ENCODE assay signal across 8 cellular contexts in the genomic region with DNA sequence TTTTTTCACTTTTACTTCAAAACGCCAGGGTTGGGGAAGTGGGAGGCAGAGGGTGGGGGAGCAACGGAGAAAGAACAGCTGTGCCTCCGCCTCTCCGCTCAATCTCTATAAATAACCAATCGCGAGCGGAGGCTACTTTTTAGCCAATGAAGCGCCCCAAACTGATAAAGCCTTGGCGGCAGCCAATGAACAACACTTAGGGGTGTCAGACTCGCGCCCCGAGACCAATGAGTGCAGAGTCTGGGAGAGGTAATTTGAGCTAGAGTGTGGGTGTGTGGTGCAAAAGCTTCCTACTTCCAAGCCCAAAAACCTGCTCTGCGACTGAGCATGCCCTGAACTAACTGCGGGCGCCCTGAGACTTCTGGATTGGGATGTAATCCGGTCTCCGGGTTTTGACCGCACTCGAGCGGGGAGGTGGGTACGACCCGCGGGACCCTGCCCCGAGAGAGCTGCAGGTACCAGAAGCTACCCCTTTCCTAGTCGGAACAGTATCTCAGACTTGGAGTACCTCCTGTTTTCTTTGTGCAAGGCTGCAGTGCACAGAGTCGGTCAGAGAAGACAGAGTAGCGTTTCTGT. TPM values are rescaled to one million over a fixed set of nuclear protein-coding genes. Genes with fewer than 3 reads are reported as not detected.
DNase-seq lines count a peak whose midpoint lies in the region; ATAC-seq and TF ChIP-seq lines count a peak whose summit lies in the region.

No MANE protein-coding gene starts in this region.

- peaks cover 52% of the 10 kb centered on the region for H3K4me1 Mint-ChIP-seq in Calu3 (ENCODE audit: low read depth, unreplicated experiment)
- H3K4me1 Mint-ChIP-seq in activated T-cell treated with anti-CD3 and anti-CD28 coated beads, Interleukin-2, amount 50 U/mL, for 24 hours (ENCODE audit: low read depth), result peaks cover 42% of the 10 kb centered on the region

- H3K9ac ChIP-seq in HUES48 (ENCODE audit: low read depth, low read length) (peak overlapping the region; percentile 63), mucosa of rectum (ENCODE audit: low read depth in 1 of 2, low read length in 2 of 2) (peak overlapping the region; percentile 90 to 95)

- DNase-seq in Calu3 (peak; percentile 97), OCI-M1 (lab: John Stamatoyannopoulos, UW) (peak; percentile 96)
- peak; percentile 85 for DNase-seq in activated T-cell treated with anti-CD3 and anti-CD28 coated beads, Interleukin-2, amount 50 U/mL, for 24 hours
- peak; percentile 88 for DNase-seq in stimulated activated CD8-positive, alpha-beta memory T cell treated with anti-CD3 and anti-CD28 coated beads, Interleukin-4, amount 100 ng/mL, for 48 hours

- H3K4me3 Mint-ChIP-seq in Calu3 (ENCODE audit: low read depth, unreplicated experiment), result peak overlapping the region; percentile 99
- peak overlapping the region; percentile 95 for H3K4me3 Mint-ChIP-seq in activated T-cell treated with anti-CD3 and anti-CD28 coated beads, Interleukin-2, amount 50 U/mL, for 24 hours

- CTCF ChIA-PET in Calu3 (lab: Charles Lee), result interaction anchor here (0.5 to 4.2 kb wide), 28 partner anchors 11 to 608 kb away, joined by 3 to 34 read pairs (median 4); no protein-coding TSS in a partner anchor

- no TSS peak for BruUV-seq in Calu3 (replicated peaks; lab: Mats Ljungman, UMichigan)

- H3K27me3 ChIP-seq in HUES48 (ENCODE audit: control insufficient read depth, insufficient read depth, low read length) (peaks cover 6% of the 10 kb centered on the region; the same call in 1 of the 2 replicates), esophagus (ENCODE audit: control insufficient read depth in 1 of 2, insufficient read depth in 2 of 2, low read length in 2 of 2) (no peaks in the 10 kb centered on the region), mucosa of rectum (ENCODE audit: control insufficient read depth in 2 of 2, insufficient read depth in 2 of 2, low read length in 2 of 2) (no peaks in the 10 kb centered on the region)

- peak overlapping the region; percentile 97 for H3K27ac Mint-ChIP-seq in Calu3 (ENCODE audit: unreplicated experiment)
- peak overlapping the region; percentile 98 for H3K27ac Mint-ChIP-seq in activated T-cell treated with anti-CD3 and anti-CD28 coated beads, Interleukin-2, amount 50 U/mL, for 24 hours

- H3K27ac ChIP-seq in HUES48 (ENCODE audit: low read depth, low read length) (peak overlapping the region; percentile 93), esophagus (ENCODE audit: low read depth in 2 of 2, low read length in 1 of 2) (peak overlapping the region; percentile 97 to 100), mucosa of rectum (ENCODE audit: low read depth in 2 of 2, low read length in 2 of 2) (peak overlapping the region; percentile 93 to 94)

- H3K4me1 ChIP-seq in HUES48 (ENCODE audit: control insufficient read depth, insufficient read depth, low read length) (peaks cover 19% of the 10 kb centered on the region), esophagus (ENCODE audit: control insufficient read depth in 2 of 2, insufficient read depth in 2 of 2, low read length in 1 of 2) (no peaks in the 10 kb centered on the region), mucosa of rectum (ENCODE audit: control insufficient read depth in 2 of 2, insufficient read depth in 2 of 2, low read length in 2 of 2) (peaks cover 10 to 23% of the 10 kb centered on the region in 2 donors)

- ATAC-seq in GM21423 (IDR thresholded peaks at IDR 0.05; ENCODE audit: unreplicated experiment), result peak; percentile 77

- peaks cover 79% of the 10 kb centered on the region for H3K36me3 Mint-ChIP-seq in Calu3 (ENCODE audit: insufficient read depth, unreplicated experiment)
- H3K36me3 Mint-ChIP-seq in activated T-cell treated with anti-CD3 and anti-CD28 coated beads, Interleukin-2, amount 50 U/mL, for 24 hours (ENCODE audit: low read depth), result peaks cover 46% of the 10 kb centered on the region

- intact Hi-C loops in Calu3 (cut with micrococcal nuclease; ENCODE audit: unreplicated experiment), result loop anchor here (1.0 to 5.0 kb wide), 5 partner anchors 110 to 606 kb away; no protein-coding TSS in a partner anchor

- no peaks in the 10 kb centered on the region for H3K9me3 Mint-ChIP-seq in Calu3 (ENCODE audit: low read depth, unreplicated experiment)
- H3K9me3 Mint-ChIP-seq in activated T-cell treated with anti-CD3 and anti-CD28 coated beads, Interleukin-2, amount 50 U/mL, for 24 hours, result no peaks in the 10 kb centered on the region

- H3K9me3 ChIP-seq in HUES48 (ENCODE audit: control insufficient read depth, insufficient read depth, low read length), result no peaks in the 10 kb centered on the region
- no peaks in the 10 kb centered on the region for H3K9me3 ChIP-seq in esophagus (ENCODE audit: control insufficient read depth in 2 of 2, insufficient read depth in 1 of 2, low read depth in 1 of 2, low read length in 1 of 2)
- H3K9me3 ChIP-seq in mucosa of rectum (ENCODE audit: control insufficient read depth in 2 of 2, low read length in 2 of 2), result no peaks in the 10 kb centered on the region

- 0% methylated on average over 27 of the region's 27 CpGs for WGBS in esophagus, 2 donors

- H3K27me3 Mint-ChIP-seq in Calu3 (ENCODE audit: unreplicated experiment), result no peaks in the 10 kb centered on the region
- H3K27me3 Mint-ChIP-seq in activated T-cell treated with anti-CD3 and anti-CD28 coated beads, Interleukin-2, amount 50 U/mL, for 24 hours, result no peaks in the 10 kb centered on the region

- H3K4me3 ChIP-seq in HUES48 (ENCODE audit: low read depth, low read length) (peak overlapping the region; percentile 82), esophagus (ENCODE audit: low read depth in 1 of 2, low read length in 2 of 2) (peak overlapping the region; percentile 62 to 95), mucosa of rectum (ENCODE audit: low read length in 2 of 2) (peak overlapping the region; percentile 87 to 96)

- H3K36me3 ChIP-seq in HUES48 (ENCODE audit: control insufficient read depth, insufficient read depth, low read length) (no peaks in the 10 kb centered on the region; the same call in 1 of the 2 replicates), esophagus (ENCODE audit: control insufficient read depth in 2 of 2, insufficient read depth in 2 of 2, low read length in 1 of 2) (no peaks in the 10 kb centered on the region), mucosa of rectum (ENCODE audit: control insufficient read depth in 2 of 2, insufficient read depth in 2 of 2, low read length in 2 of 2) (no peaks in the 10 kb centered on the region)

- no peak for TF ChIP-seq CTCF in Calu3 (IDR thresholded peaks at IDR 0.05; ENCODE audit: unreplicated experiment)

RNA-seq across cellular contexts. Expression of a gene that starts 0.8 kb away (rescaled TPM):
- 65.7 and 84.7 TPM in 2 replicates for total RNA-seq in Calu3 (2022)
- polyA plus RNA-seq in esophagus, result 10 to 100 TPM; 10.4 to 13.7 TPM

Comparison
In these comparisons a context has a peak if more than half of its experiments do, and no peak if none do; other contexts are left out.
1. Peak in every context shown above with its lines: DNase-seq, ATAC-seq, H3K4me3 ChIP-seq and H3K27ac ChIP-seq.